ENCODE assay signal across 12 cellular contexts in the genomic region with DNA sequence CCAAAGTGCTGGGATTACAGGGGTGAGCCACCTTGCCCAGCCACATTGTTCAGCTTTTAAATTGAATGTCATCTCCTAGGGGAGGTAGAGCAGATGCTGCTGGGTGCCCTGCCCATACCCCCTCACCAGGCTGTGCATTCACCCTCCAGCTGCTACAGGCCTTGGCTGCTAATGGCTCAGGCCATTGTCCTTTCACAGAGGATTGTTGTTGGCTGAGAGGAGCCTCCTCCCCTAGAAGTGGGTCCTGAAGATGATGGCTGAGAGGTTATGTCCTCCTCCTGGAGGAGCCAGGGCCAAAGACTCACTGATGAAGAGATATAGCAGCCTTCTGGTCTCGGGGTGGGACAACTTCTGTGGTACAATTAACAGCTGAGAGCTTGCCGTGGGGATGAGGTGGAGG.
DNase-seq lines count a peak whose midpoint lies in the region; TF ChIP-seq lines count a peak whose summit lies in the region.
"Had no signal": no experiment of that assay in that cellular context is flagged by ENCODE, and none has a peak within 500 bp of the region (broad histone marks: within the 10 kb centered on the region; RNA-seq: fewer than 3 reads in every experiment).

No MANE protein-coding gene starts in this region.

- H3K36me3 ChIP-seq in HUES6 (ENCODE audit: control insufficient read depth, insufficient read depth, low read length) (no peaks in the 10 kb centered on the region), endodermal cell (ENCODE audit: control insufficient read depth, insufficient read depth, low read length) (no peaks in the 10 kb centered on the region), mucosa of rectum (ENCODE audit: control insufficient read depth in 2 of 2, insufficient read depth in 2 of 2, low read length in 2 of 2) (no peaks in the 10 kb centered on the region)
- H3K36me3 ChIP-seq: BLaER1 treated with 17β-estradiol and CSF1 and Interleukin-3, amounts not matched to agents 10 nM and 100 nM had no signal

- no peak overlapping the region for H3K4me3 ChIP-seq in HUES6 (ENCODE audit: low read depth, low read length)
- no peak overlapping the region for H3K4me3 ChIP-seq in endodermal cell (ENCODE audit: low read length)
- H3K4me3 ChIP-seq in mucosa of rectum (ENCODE audit: low read length in 2 of 2): peak overlapping the region in 1 of 2 donors; percentile 73
- H3K4me3 ChIP-seq: A549; BLaER1 treated with 17β-estradiol and CSF1 and Interleukin-3, amounts not matched to agents 10 nM and 100 nM had no signal

- peaks cover 37% of the 10 kb centered on the region for H3K4me1 Mint-ChIP-seq in endodermal cell

- CTCF ChIA-PET in HEK293T (lab: Yijun Ruan, JAX): interaction anchor here (0.6 to 6.5 kb wide), 5 partner anchors 12 to 638 kb away, joined by 3 to 80 read pairs (median 3); partner anchors contain the start of gene LMNB1

- H3K9me3 ChIP-seq in HUES6 (ENCODE audit: control insufficient read depth, insufficient read depth, low read depth, low read length) (no peaks in the 10 kb centered on the region), endodermal cell (ENCODE audit: control insufficient read depth, low read length) (no peaks in the 10 kb centered on the region), mucosa of rectum (ENCODE audit: control insufficient read depth in 2 of 2, low read length in 2 of 2) (no peaks in the 10 kb centered on the region)
- H3K9me3 ChIP-seq: A549 had no signal

- H3K36me3 Mint-ChIP-seq in endodermal cell (ENCODE audit: low read depth): peaks cover 1% of the 10 kb centered on the region

- H3K4me3 Mint-ChIP-seq in endodermal cell: no peak overlapping the region
- H3K4me3 Mint-ChIP-seq: CD4-positive, CD25-positive, alpha-beta regulatory T cell had no signal

- no peak for TF ChIP-seq CTCF in endodermal cell (conservative IDR thresholded peaks at IDR 0.05)

- no peaks in the 10 kb centered on the region for H3K27me3 ChIP-seq in HUES6 (ENCODE audit: control insufficient read depth, insufficient read depth, low read length)
- no peaks in the 10 kb centered on the region for H3K27me3 ChIP-seq in endodermal cell (ENCODE audit: control insufficient read depth, insufficient read depth, low read length, poor library complexity, severe bottlenecking)
- no peaks in the 10 kb centered on the region for H3K27me3 ChIP-seq in mucosa of rectum (ENCODE audit: control insufficient read depth in 2 of 2, insufficient read depth in 2 of 2, low read length in 2 of 2)
- H3K27me3 ChIP-seq: BLaER1 treated with 17β-estradiol and CSF1 and Interleukin-3, amounts not matched to agents 10 nM and 100 nM had no signal

- peak; percentile 10 for DNase-seq in ELF-1 (ENCODE audit: low read depth, low spot score)
- peak; percentile 67 for DNase-seq in endodermal cell
- DNase-seq in D341Med (ENCODE audit: low spot score): no peak
- no peak for DNase-seq in HEK293T (ENCODE audit: extremely low spot score)
- DNase-seq in ACHN: no peak
- DNase-seq: GF-D8 had no signal

- H3K27ac ChIP-seq in HUES6 (ENCODE audit: low read depth, low read length): no peak overlapping the region
- H3K27ac ChIP-seq in endodermal cell (ENCODE audit: low read depth, low read length): no peak overlapping the region
- H3K27ac ChIP-seq in mucosa of rectum (ENCODE audit: low read depth in 2 of 2, low read length in 2 of 2): peak overlapping the region; percentile 48 to 81
- H3K27ac ChIP-seq: A549; BLaER1 treated with 17β-estradiol and CSF1 and Interleukin-3, amounts not matched to agents 10 nM and 100 nM; KMS-11 had no signal

- H3K9me3 Mint-ChIP-seq in endodermal cell: peaks cover 8% of the 10 kb centered on the region

- in situ Hi-C loops in ACHN (cut with HindIII; ENCODE audit: low pct_ligation_motif_present, low pct_unique_long_range_greater_than_20kb, low sequenced_read_pairs): no loop called here

- no peak overlapping the region for H3K27ac Mint-ChIP-seq in endodermal cell

- H3K9ac ChIP-seq in HUES6 (ENCODE audit: low read length) (peak overlapping the region; percentile 13), endodermal cell (ENCODE audit: extremely low read depth, low read length, poor library complexity, severe bottlenecking) (no peak overlapping the region), mucosa of rectum (ENCODE audit: low read depth in 1 of 2, low read length in 2 of 2) (peak overlapping the region in 1 of 2 donors; percentile 30)
- H3K9ac ChIP-seq: KMS-11 had no signal

- POLR2A ChIA-PET in HEK293T (lab: Yijun Ruan, JAX): interaction anchor here (1.0 to 4.0 kb wide), 2 partner anchors 17 to 102 kb away, joined by 3 to 25 read pairs; partner anchors contain the start of gene LMNB1

- 89% methylated on average over 1 of the region's 2 CpGs; no CpG with 5 or more reads in 1 of the 2 experiments for WGBS in endodermal cell (ENCODE audit: insufficient coverage in 1 of 2, insufficient read length in 1 of 2), 2 experiments

- H3K4me1 ChIP-seq in HUES6 (ENCODE audit: control insufficient read depth, insufficient read depth, low read length) (peaks cover 37% of the 10 kb centered on the region), endodermal cell (ENCODE audit: control insufficient read depth, insufficient read depth, low read length) (peaks cover 8% of the 10 kb centered on the region), mucosa of rectum (ENCODE audit: control insufficient read depth in 2 of 2, insufficient read depth in 2 of 2, low read length in 2 of 2) (peaks cover 3 to 26% of the 10 kb centered on the region in 2 donors)

- no peaks in the 10 kb centered on the region for H3K27me3 Mint-ChIP-seq in endodermal cell (ENCODE audit: insufficient read depth)
- H3K27me3 Mint-ChIP-seq: CD4-positive, CD25-positive, alpha-beta regulatory T cell had no signal

TF ChIP-seq in HEK293T, 16 proteins besides CTCF, POLR2A, EP300 and RAD21:
- TF ChIP-seq NFRKB (IDR thresholded peaks at IDR 0.05): no peak
- no peak for TF ChIP-seq SP1 (IDR thresholded peaks at IDR 0.05)
- TF ChIP-seq ARNT (IDR thresholded peaks at IDR 0.05): no peak
- no peak for TF ChIP-seq FOXK2 (IDR thresholded peaks at IDR 0.05)
- no peak for TF ChIP-seq ELF4 (IDR thresholded peaks at IDR 0.05)
- TF ChIP-seq ZNF384 (IDR thresholded peaks at IDR 0.05): no peak
- TF ChIP-seq BHLHE40 (IDR thresholded peaks at IDR 0.05; ENCODE audit: borderline replicate concordance): no peak
- TF ChIP-seq HDGF (IDR thresholded peaks at IDR 0.05; ENCODE audit: borderline replicate concordance): no peak
- no peak for TF ChIP-seq FOXA1 (IDR thresholded peaks at IDR 0.05)
- no peak for TF ChIP-seq CTBP1 (IDR thresholded peaks at IDR 0.05; ENCODE audit: borderline replicate concordance)

Comparison
In these comparisons a context has a peak if more than half of its experiments do, and no peak if none do; other contexts are left out.
1. DNase-seq: peak in ELF-1 (single experiment) and endodermal cell (single experiment); none in D341Med (single experiment), HEK293T (single experiment) and ACHN (single experiment).
2. H3K27ac ChIP-seq: peak in mucosa of rectum (2 of 2); none in HUES6 (single experiment) and endodermal cell (single experiment).